ENCODE assay signal across 10 cellular contexts in the genomic region with DNA sequence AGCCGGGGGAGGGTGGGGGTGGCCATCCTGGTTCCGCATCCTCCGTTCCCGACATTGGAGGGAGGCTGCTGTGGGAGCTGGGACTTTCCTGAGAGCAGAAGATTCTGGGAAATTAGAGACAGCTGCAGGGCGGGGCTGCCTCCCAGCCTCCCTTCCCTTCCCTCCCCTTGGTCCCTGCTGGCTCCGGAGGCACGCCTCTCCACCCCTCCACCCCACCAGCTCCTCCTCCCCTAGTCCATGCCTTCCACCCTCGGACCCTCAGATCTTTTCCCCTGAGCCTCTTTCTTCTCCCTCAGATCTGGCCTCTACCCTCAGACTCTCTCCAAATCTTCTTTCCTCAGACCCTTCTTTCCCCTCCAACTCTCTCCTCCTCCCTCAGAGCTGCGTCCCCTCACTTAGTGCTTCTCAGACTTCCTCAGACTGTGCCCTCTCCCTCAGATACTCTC. TPM values are rescaled to one million over a fixed set of nuclear protein-coding genes. Genes with fewer than 3 reads are reported as not detected.
A peak's percentile ranks its signal among the peaks of the same experiment; 100 is the strongest.
DNase-seq lines count a peak whose midpoint lies in the region; ATAC-seq and TF ChIP-seq lines count a peak whose summit lies in the region.
"Had no signal": no experiment of that assay in that cellular context is flagged by ENCODE, and none has a peak within 500 bp of the region (broad histone marks: within the 10 kb centered on the region; RNA-seq: fewer than 3 reads in every experiment).

No MANE protein-coding gene starts in this region.

- DNase-seq in Daoy (ENCODE audit: low read depth), result peak; percentile 91
- DNase-seq in SK-N-SH, result no peak
- DNase-seq in glomerular visceral epithelial cell (ENCODE audit: extremely low spot score), result peak; percentile 77
- DNase-seq in sigmoid colon, result peak; percentile 88
- DNase-seq in putamen (ENCODE audit: low spot score), result no peak

- H3K4me3 ChIP-seq in SK-N-SH (ENCODE audit: low read depth in 2 of 2, low read length in 1 of 2), result no peak overlapping the region
- no peak overlapping the region for H3K4me3 ChIP-seq in sigmoid colon
- H3K4me3 ChIP-seq: cardiac muscle cell had no signal

- H3K9ac ChIP-seq in SK-N-SH, result no peak overlapping the region

- H3K27me3 ChIP-seq in SK-N-SH (ENCODE audit: insufficient read depth) (no peaks in the 10 kb centered on the region), sigmoid colon (no peaks in the 10 kb centered on the region)

- peaks cover 27% of the 10 kb centered on the region for H3F3A ChIP-seq in SK-N-SH (replicated peaks; ENCODE audit: insufficient read depth)

- CTCF ChIA-PET in SK-N-SH (lab: Yijun Ruan, JAX), result interaction anchor here (0.8 to 11.9 kb wide), 3 partner anchors 12 to 26 kb away, joined by 3 to 92 read pairs (median 24); no protein-coding TSS in a partner anchor

- H3K27ac ChIP-seq in SK-N-SH (ENCODE audit: low read depth in 2 of 2, low read length in 1 of 2) (peak overlapping the region in 1 of 2 experiments; percentile 25; a peak in 1 of 4 replicates), sigmoid colon (peak overlapping the region; percentile 90 to 98 (median 94))
- H3K27ac ChIP-seq: cardiac muscle cell had no signal

- TF ChIP-seq RAD21 in SK-N-SH (IDR thresholded peaks at IDR 0.05; ENCODE audit: low read length), result no peak

- intact Hi-C loops in sigmoid colon (cut with DNase I), result loop anchor here (5.0 kb wide), 2 partner anchors 102 to 1552 kb away; a partner anchor contains a TSS

- no peak for TF ChIP-seq POLR2A in sigmoid colon (IDR thresholded peaks at IDR 0.05)

- ATAC-seq in GM18907 (IDR thresholded peaks at IDR 0.05; ENCODE audit: unreplicated experiment) (no peak), HG03097 (IDR thresholded peaks at IDR 0.05; ENCODE audit: low FRiP score, unreplicated experiment) (no peak)
- no peak for ATAC-seq in activated CD4-positive, CD25-positive, alpha-beta regulatory T cell treated with anti-CD3 and anti-CD28 coated beads, Interleukin-2, amount 50 U/mL, for 24 hours

- no peaks in the 10 kb centered on the region for H4K20me1 ChIP-seq in SK-N-SH (ENCODE audit: insufficient read depth)

- H3K36me3 ChIP-seq in SK-N-SH (replicated peaks in 1 of 2; ENCODE audit: control insufficient read depth in 1 of 2, insufficient read depth in 2 of 2, low read length in 1 of 2) (no peaks in the 10 kb centered on the region), sigmoid colon (no peaks in the 10 kb centered on the region)
- H3K36me3 ChIP-seq: cardiac muscle cell had no signal

- WGBS in SK-N-SH (ENCODE audit: low lambda C conversion rate), result 25% methylated on average over 5 of the region's 9 CpGs
- 8 to 45% methylated on average over 9 of the region's 9 CpGs for WGBS in sigmoid colon, 2 donors

- H3K4me2 ChIP-seq in SK-N-SH, result peak overlapping the region; percentile 50; the same call in 1 of the 2 replicates

- POLR2A ChIA-PET in SK-N-SH (lab: Yijun Ruan, JAX), result no interaction called here

- no peak overlapping the region for H2AFZ ChIP-seq in SK-N-SH (ENCODE audit: low read depth)

- H3K9me3 ChIP-seq in SK-N-SH, result no peaks in the 10 kb centered on the region
- H3K9me3 ChIP-seq in sigmoid colon, result no peaks in the 10 kb centered on the region

- no peak for TF ChIP-seq EP300 in SK-N-SH (IDR thresholded peaks at IDR 0.05; ENCODE audit: borderline replicate concordance in 1 of 2, low read depth in 1 of 2, low read length in 1 of 2)
- peak in 2 of 4 donors; percentile 70 to 75 for TF ChIP-seq EP300 in sigmoid colon (IDR thresholded peaks at IDR 0.05)

- no peaks in the 10 kb centered on the region for H3K9me2 ChIP-seq in SK-N-SH

- H3K79me2 ChIP-seq in SK-N-SH (ENCODE audit: insufficient read depth), result peaks cover 16% of the 10 kb centered on the region

- peaks cover 8 to 19% of the 10 kb centered on the region in 2 experiments; a peak in 3 of 4 replicates for H3K4me1 ChIP-seq in SK-N-SH (ENCODE audit: control insufficient read depth in 1 of 2, insufficient read depth in 2 of 2, low read depth in 1 of 2, low read length in 1 of 2)
- peaks cover 0 to 87% (median 78%) of the 10 kb centered on the region in 4 donors for H3K4me1 ChIP-seq in sigmoid colon

- TF ChIP-seq CTCF in SK-N-SH (IDR thresholded peaks at IDR 0.05), result no peak
- no peak for TF ChIP-seq CTCF in sigmoid colon (IDR thresholded peaks at IDR 0.05)

TF ChIP-seq in SK-N-SH, 30 proteins besides CTCF, POLR2A, EP300 and RAD21:
- TF ChIP-seq JUND (IDR thresholded peaks at IDR 0.05), result no peak
- TF ChIP-seq POLR2AphosphoS5 (IDR thresholded peaks at IDR 0.05; ENCODE audit: low read depth, low read length), result peak; percentile 21; the same call in 1 of the 2 replicates
- peak; percentile 44; the same call in 1 of the 2 replicates for TF ChIP-seq TCF12 (IDR thresholded peaks at IDR 0.05)

RNA-seq across cellular contexts. Expression of a gene that starts 3.1 kb away (rescaled TPM):
- total RNA-seq in Daoy (2014; rRNA removed; shearing (Covaris generic)), result 7.6 and 9.3 TPM in 2 replicates
- polyA plus RNA-seq in SK-N-SH (2012; rRNA removed) (7.5 and 19.2 TPM in 2 replicates), sigmoid colon (100 to 1,000 TPM in 1 of 3 donors, 10 to 100 TPM in 2; 44.4 to 104 (median 64.7) TPM)
- 8.9 and 12.7 TPM in 2 replicates for polyA plus RNA-seq in SK-N-SH (2012; cell fraction: cytosol; rRNA removed)
- 49.3 and 90.0 TPM in 2 replicates for polyA plus RNA-seq in SK-N-SH (2012; cell fraction: nucleus; rRNA removed)
- total RNA-seq in sigmoid colon, result 10 to 100 TPM; 13.9 to 69.0 (median 25.9) TPM

RNA-seq across cellular contexts. Expression of a gene that starts 32.3 kb away (rescaled TPM):
- not detected in 2 replicates for total RNA-seq in Daoy (2014; rRNA removed; shearing (Covaris generic))
- not detected in 2 replicates for polyA plus RNA-seq in SK-N-SH (2012; rRNA removed)
- not detected in 2 replicates for polyA plus RNA-seq in SK-N-SH (2012; cell fraction: cytosol; rRNA removed)
- 0.04 TPM in 1 of 2 replicates, not detected in the other for polyA plus RNA-seq in SK-N-SH (2012; cell fraction: nucleus; rRNA removed)
- total RNA-seq in sigmoid colon, result not detected
- 10 to 100 TPM; 46.8 to 64.5 (median 58.0) TPM for polyA plus RNA-seq in sigmoid colon
- total RNA-seq: cardiac muscle cell, subcutaneous adipose tissue had no signal

RNA-seq across cellular contexts. Expression of a gene that starts 46.5 kb away (rescaled TPM):
- total RNA-seq in Daoy (2014; rRNA removed; shearing (Covaris generic)), result not detected in 2 replicates
- not detected in 2 replicates for polyA plus RNA-seq in SK-N-SH (2012; rRNA removed)
- not detected in 2 replicates for polyA plus RNA-seq in SK-N-SH (2012; cell fraction: cytosol; rRNA removed)
- polyA plus RNA-seq in SK-N-SH (2012; cell fraction: nucleus; rRNA removed), result 0.04 TPM in 1 of 2 replicates, not detected in the other
- total RNA-seq in sigmoid colon, result not detected
- not detected for polyA plus RNA-seq in sigmoid colon
- total RNA-seq: cardiac muscle cell, subcutaneous adipose tissue had no signal
- polyA plus RNA-seq: cardiac muscle cell had no signal

Comparison
In these comparisons a context has a peak if more than half of its experiments do, and no peak if none do; other contexts are left out.
1. DNase-seq: peak in Daoy (single experiment), glomerular visceral epithelial cell (single experiment) and sigmoid colon (single experiment); none in SK-N-SH (single experiment) and putamen (single experiment).